28 cellular contexts compared by ENCODE assay signal in the genomic region with DNA sequence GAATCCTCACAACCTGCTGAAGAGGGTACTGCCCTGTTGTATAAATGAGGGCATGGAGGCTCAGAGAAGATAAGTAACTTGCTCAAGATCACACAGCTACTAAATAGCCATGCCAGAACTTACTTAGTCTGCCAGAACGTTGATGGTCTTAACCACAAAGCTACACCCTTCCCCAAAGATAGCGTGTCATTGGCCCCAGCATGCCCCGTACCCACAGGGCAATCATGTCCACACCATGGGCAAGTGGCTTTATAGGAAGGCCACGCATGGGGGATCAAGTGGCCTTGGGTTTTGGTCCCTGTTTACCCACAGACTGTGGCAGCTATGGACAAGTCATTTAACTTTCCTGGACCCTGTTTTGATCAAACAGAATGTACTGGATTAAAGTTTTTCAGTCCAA.
"Had no signal": no experiment of that assay in that cellular context is flagged by ENCODE, and none has a peak within 500 bp of the region (broad histone marks: within the 10 kb centered on the region; RNA-seq: fewer than 3 reads in every experiment).

No MANE protein-coding gene starts in this region.

- H3K4me3 Mint-ChIP-seq: dendritic cell treated with granulocyte-macrophage colony-stimulating factor and Interleukin-4, amounts not matched to agents 40 ng/mL and 50 ng/mL, for 4 days; memory B cell; naive B cell; natural killer cell treated with Interleukin-12 subunit alpha and Interleukin-12 subunit beta and Interleukin-15 and Interleukin-18, amount 100 ng/mL, for 72 hours; neural crest cell; stimulated activated memory B cell treated with anti-CD40 and anti-IgM and Interleukin-4, amounts not matched to agents 10 μg/mL and 1 μg/mL and 100 μg/mL, for 72 hours; stimulated activated naive CD8-positive, alpha-beta T cell treated with anti-CD3 and anti-CD28 coated beads, Interleukin-15, Interleukin-2, amounts not matched to agents 100 ng/mL and 50 ng/mL, for 24 hours had no signal

- H3K79me2 ChIP-seq: hepatocyte had no signal

- H2AFZ ChIP-seq: hepatocyte had no signal

- ATAC-seq: foreskin keratinocyte; gastroesophageal sphincter; heart left ventricle; left lobe of liver; stimulated activated memory B cell treated with anti-CD40 and anti-IgM and Interleukin-4, amounts not matched to agents 10 μg/mL and 1 μg/mL and 100 μg/mL, for 72 hours; upper lobe of right lung had no signal

- H3K27me3 ChIP-seq: colonic mucosa, esophagus muscularis mucosa, foreskin keratinocyte, gastroesophageal sphincter, heart left ventricle, hepatocyte, neutrophil, right atrium auricular region, sigmoid colon, tibial nerve, upper lobe of right lung, vagina had no signal

- H3K27ac ChIP-seq: colonic mucosa, esophagus muscularis mucosa, foreskin keratinocyte, gastroesophageal sphincter, heart left ventricle, neutrophil, parathyroid adenoma, prostate gland, right atrium auricular region, sigmoid colon, thoracic aorta, tibial nerve, upper lobe of right lung, vagina had no signal

- H3K4me3 ChIP-seq: colonic mucosa, esophagus muscularis mucosa, gastroesophageal sphincter, heart left ventricle, hepatocyte, lung, prostate gland, right atrium auricular region, sigmoid colon, thoracic aorta, tibial nerve, upper lobe of right lung, vagina had no signal

- H3K36me3 ChIP-seq: colonic mucosa, esophagus muscularis mucosa, gastroesophageal sphincter, heart left ventricle, neutrophil, prostate gland, right atrium auricular region, sigmoid colon, thoracic aorta, tibial nerve, upper lobe of right lung, vagina had no signal

- H3K27me3 Mint-ChIP-seq: memory B cell; natural killer cell treated with Interleukin-12 subunit alpha and Interleukin-12 subunit beta and Interleukin-15 and Interleukin-18, amount 100 ng/mL, for 72 hours; stimulated activated memory B cell treated with anti-CD40 and anti-IgM and Interleukin-4, amounts not matched to agents 10 μg/mL and 1 μg/mL and 100 μg/mL, for 72 hours; stimulated activated naive CD8-positive, alpha-beta T cell treated with anti-CD3 and anti-CD28 coated beads, Interleukin-15, Interleukin-2, amounts not matched to agents 100 ng/mL and 50 ng/mL, for 24 hours had no signal

- DNase-seq: colonic mucosa; effector CD8-positive, alpha-beta T cell; foreskin keratinocyte; heart left ventricle; kidney; naive B cell; sigmoid colon; stimulated activated CD4-positive, alpha-beta T cell treated with anti-CD3 and anti-CD28 coated beads, Interleukin-2, amount 100 ng/mL, for 24 hours; stimulated activated CD4-positive, alpha-beta T cell treated with anti-CD3 and anti-CD28 coated beads, Interleukin-4, amount 100 ng/mL, for 24 hours; upper lobe of right lung had no signal

- H3K27ac Mint-ChIP-seq: dendritic cell treated with granulocyte-macrophage colony-stimulating factor and Interleukin-4, amounts not matched to agents 40 ng/mL and 50 ng/mL, for 4 days; memory B cell; natural killer cell treated with Interleukin-12 subunit alpha and Interleukin-12 subunit beta and Interleukin-15 and Interleukin-18, amount 100 ng/mL, for 72 hours; stimulated activated memory B cell treated with anti-CD40 and anti-IgM and Interleukin-4, amounts not matched to agents 10 μg/mL and 1 μg/mL and 100 μg/mL, for 72 hours; stimulated activated naive CD8-positive, alpha-beta T cell treated with anti-CD3 and anti-CD28 coated beads, Interleukin-15, Interleukin-2, amounts not matched to agents 100 ng/mL and 50 ng/mL, for 24 hours had no signal

- H3K9me3 Mint-ChIP-seq: dendritic cell treated with granulocyte-macrophage colony-stimulating factor and Interleukin-4, amounts not matched to agents 40 ng/mL and 50 ng/mL, for 4 days; memory B cell; naive B cell; natural killer cell treated with Interleukin-12 subunit alpha and Interleukin-12 subunit beta and Interleukin-15 and Interleukin-18, amount 100 ng/mL, for 72 hours; neural crest cell; stimulated activated memory B cell treated with anti-CD40 and anti-IgM and Interleukin-4, amounts not matched to agents 10 μg/mL and 1 μg/mL and 100 μg/mL, for 72 hours; stimulated activated naive CD8-positive, alpha-beta T cell treated with anti-CD3 and anti-CD28 coated beads, Interleukin-15, Interleukin-2, amounts not matched to agents 100 ng/mL and 50 ng/mL, for 24 hours had no signal

- H3K4me1 Mint-ChIP-seq: memory B cell; neural crest cell; stimulated activated memory B cell treated with anti-CD40 and anti-IgM and Interleukin-4, amounts not matched to agents 10 μg/mL and 1 μg/mL and 100 μg/mL, for 72 hours had no signal

- H3K9ac ChIP-seq: parathyroid adenoma had no signal

- H3K4me1 ChIP-seq: colonic mucosa, right atrium auricular region had no signal

- H3K9me3 ChIP-seq: colonic mucosa, esophagus muscularis mucosa, gastroesophageal sphincter, heart left ventricle, neutrophil, prostate gland, right atrium auricular region, sigmoid colon, thoracic aorta, tibial nerve, upper lobe of right lung, vagina had no signal

- H3K36me3 Mint-ChIP-seq: memory B cell; naive B cell; natural killer cell treated with Interleukin-12 subunit alpha and Interleukin-12 subunit beta and Interleukin-15 and Interleukin-18, amount 100 ng/mL, for 72 hours; stimulated activated memory B cell treated with anti-CD40 and anti-IgM and Interleukin-4, amounts not matched to agents 10 μg/mL and 1 μg/mL and 100 μg/mL, for 72 hours had no signal
